14 cellular contexts compared by ENCODE assay signal in genomic region chr12:129119537-129119936, GRCh38.
"Had no signal": no experiment of that assay in that cellular context is flagged by ENCODE, and none has a peak within 500 bp of the region (broad histone marks: within the 10 kb centered on the region; RNA-seq: fewer than 3 reads in every experiment).

No MANE protein-coding gene starts in this region.

- DNase-seq: activated CD4-positive, alpha-beta T cell treated with anti-CD3 and anti-CD28 coated beads, Interleukin-2, amount 50 U/mL, for 4 hours; activated CD4-positive, CD25-positive, alpha-beta regulatory T cell treated with anti-CD3 and anti-CD28 coated beads, Interleukin-2, amount 50 U/mL, for 72 hours; activated CD8-positive, alpha-beta memory T cell treated with anti-CD3 and anti-CD28 coated beads, Interleukin-2, amount 10 ng/mL, durations not matched to agents 7 days and 5 days; activated effector memory CD4-positive, alpha-beta T cell treated with Interleukin-2 at 50 U/mL for 16 hours; activated T-cell treated with anti-CD3 and anti-CD28 coated beads, Interleukin-2, amount 50 U/mL, for 24 hours; amniotic stem cell; erythroblast; stimulated activated CD4-positive, alpha-beta T cell treated with anti-CD3 and anti-CD28 coated beads, Interleukin-4, amount 100 ng/mL, for 24 hours had no signal

- ATAC-seq: activated CD8-positive, alpha-beta memory T cell treated with anti-CD3 and anti-CD28 coated beads, Interleukin-2, amount 10 ng/mL, durations not matched to agents 7 days and 5 days; left lobe of liver; natural killer cell treated with Interleukin-12 subunit alpha and Interleukin-12 subunit beta and Interleukin-15 and Interleukin-18, amount 100 ng/mL, for 72 hours had no signal

- H3K9me3 Mint-ChIP-seq: dendritic cell treated with granulocyte-macrophage colony-stimulating factor and Interleukin-4, amounts not matched to agents 40 ng/mL and 50 ng/mL, for 4 days; natural killer cell treated with Interleukin-12 subunit alpha and Interleukin-12 subunit beta and Interleukin-15 and Interleukin-18, amount 100 ng/mL, for 72 hours had no signal

- H3K36me3 Mint-ChIP-seq: activated CD8-positive, alpha-beta memory T cell treated with anti-CD3 and anti-CD28 coated beads, Interleukin-2, amount 10 ng/mL, durations not matched to agents 7 days and 5 days; activated naive CD4-positive, alpha-beta T cell treated with anti-CD3 and anti-CD28 coated beads, Interleukin-2, amount 50 U/mL, for 24 hours; brain; natural killer cell treated with Interleukin-12 subunit alpha and Interleukin-12 subunit beta and Interleukin-15 and Interleukin-18, amount 100 ng/mL, for 72 hours had no signal

- H3K4me3 Mint-ChIP-seq: activated CD8-positive, alpha-beta memory T cell treated with anti-CD3 and anti-CD28 coated beads, Interleukin-2, amount 10 ng/mL, durations not matched to agents 7 days and 5 days; activated naive CD4-positive, alpha-beta T cell treated with anti-CD3 and anti-CD28 coated beads, Interleukin-2, amount 50 U/mL, for 24 hours; activated T-cell treated with anti-CD3 and anti-CD28 coated beads, Interleukin-2, amount 50 U/mL, for 24 hours; brain; dendritic cell treated with granulocyte-macrophage colony-stimulating factor and Interleukin-4, amounts not matched to agents 40 ng/mL and 50 ng/mL, for 4 days; natural killer cell treated with Interleukin-12 subunit alpha and Interleukin-12 subunit beta and Interleukin-15 and Interleukin-18, amount 100 ng/mL, for 72 hours; stimulated activated naive CD8-positive, alpha-beta T cell treated with anti-CD3 and anti-CD28 coated beads, Interleukin-15, Interleukin-2, amounts not matched to agents 100 ng/mL and 50 ng/mL, for 24 hours had no signal

- H3K4me1 Mint-ChIP-seq: activated CD8-positive, alpha-beta memory T cell treated with anti-CD3 and anti-CD28 coated beads, Interleukin-2, amount 10 ng/mL, durations not matched to agents 7 days and 5 days; activated naive CD4-positive, alpha-beta T cell treated with anti-CD3 and anti-CD28 coated beads, Interleukin-2, amount 50 U/mL, for 24 hours; brain had no signal

- H3K27me3 Mint-ChIP-seq: activated CD8-positive, alpha-beta memory T cell treated with anti-CD3 and anti-CD28 coated beads, Interleukin-2, amount 10 ng/mL, durations not matched to agents 7 days and 5 days; activated naive CD4-positive, alpha-beta T cell treated with anti-CD3 and anti-CD28 coated beads, Interleukin-2, amount 50 U/mL, for 24 hours; activated T-cell treated with anti-CD3 and anti-CD28 coated beads, Interleukin-2, amount 50 U/mL, for 24 hours; dendritic cell treated with granulocyte-macrophage colony-stimulating factor and Interleukin-4, amounts not matched to agents 40 ng/mL and 50 ng/mL, for 4 days; stimulated activated naive CD8-positive, alpha-beta T cell treated with anti-CD3 and anti-CD28 coated beads, Interleukin-15, Interleukin-2, amounts not matched to agents 100 ng/mL and 50 ng/mL, for 24 hours had no signal

- H3K27ac Mint-ChIP-seq: activated CD8-positive, alpha-beta memory T cell treated with anti-CD3 and anti-CD28 coated beads, Interleukin-2, amount 10 ng/mL, durations not matched to agents 7 days and 5 days; activated naive CD4-positive, alpha-beta T cell treated with anti-CD3 and anti-CD28 coated beads, Interleukin-2, amount 50 U/mL, for 24 hours; activated T-cell treated with anti-CD3 and anti-CD28 coated beads, Interleukin-2, amount 50 U/mL, for 24 hours; brain; dendritic cell treated with granulocyte-macrophage colony-stimulating factor and Interleukin-4, amounts not matched to agents 40 ng/mL and 50 ng/mL, for 4 days; natural killer cell treated with Interleukin-12 subunit alpha and Interleukin-12 subunit beta and Interleukin-15 and Interleukin-18, amount 100 ng/mL, for 72 hours; stimulated activated naive CD8-positive, alpha-beta T cell treated with anti-CD3 and anti-CD28 coated beads, Interleukin-15, Interleukin-2, amounts not matched to agents 100 ng/mL and 50 ng/mL, for 24 hours had no signal
